ENCODE assay signal across 17 cellular contexts in genomic region chr14:103729496-103730448, GRCh38. TPM values are rescaled to one million over a fixed set of nuclear protein-coding genes. Genes with fewer than 3 reads are reported as not detected.
DNase-seq lines count a peak whose midpoint lies in the region; ATAC-seq and TF ChIP-seq lines count a peak whose summit lies in the region.
"Had no signal": no experiment of that assay in that cellular context is flagged by ENCODE, and none has a peak within 500 bp of the region (broad histone marks: within the 10 kb centered on the region; RNA-seq: fewer than 3 reads in every experiment).

No MANE protein-coding gene starts in this region.

- H3K27ac ChIP-seq in Panc1 (ENCODE audit: low read length) (no peak overlapping the region), neuronal stem cell (replicated peaks; ENCODE audit: low read length) (no peak overlapping the region)

- TF ChIP-seq CTCF in Panc1 (IDR thresholded peaks at IDR 0.05) (no peak), GM13976 (IDR thresholded peaks at IDR 0.05; ENCODE audit: borderline replicate concordance, control extremely low read depth, extremely low read depth, insufficient read depth, missing control alignments) (no peak)

- no peaks in the 10 kb centered on the region for H3K9me3 ChIP-seq in Panc1 (ENCODE audit: control insufficient read depth, insufficient read depth, low read depth, low read length)
- no peaks in the 10 kb centered on the region for H3K9me3 ChIP-seq in neuronal stem cell (replicated peaks in 1 of 2; ENCODE audit: control insufficient read depth in 2 of 2, insufficient read depth in 1 of 2, low read depth in 1 of 2, low read length in 2 of 2)
- H3K9me3 ChIP-seq: Caco-2, HAP-1 had no signal

- H3K9ac ChIP-seq in neuronal stem cell (ENCODE audit: low read depth, low read length, poor library complexity) = peak overlapping the region; percentile 21

- no peak overlapping the region for H2BK12ac ChIP-seq in neuronal stem cell (ENCODE audit: low read length)

- peak; percentile 22 for DNase-seq in COLO668 (lab: John Stamatoyannopoulos, UW; ENCODE audit: unreplicated experiment)
- no peak for DNase-seq in Panc1 (ENCODE audit: low read depth, low spot score)
- DNase-seq in erythroblast (lab: John Stamatoyannopoulos, UW) = peak; percentile 20 to 31
- no peak for DNase-seq in neuronal stem cell (ENCODE audit: low spot score)
- no peak for DNase-seq in NCI-H524 (lab: John Stamatoyannopoulos, UW)
- DNase-seq in GM13976 (ENCODE audit: low spot score) = no peak
- DNase-seq: activated CD4-positive, alpha-beta memory T cell treated with anti-CD3 and anti-CD28 coated beads for 36 hours; activated T-cell treated with anti-CD3 and anti-CD28 coated beads, Interleukin-2, amount 50 U/mL, for 4 hours; Caco-2; GDM1; islet precursor cell; MV-4-11; stimulated activated CD4-positive, alpha-beta T cell treated with anti-CD3 and anti-CD28 coated beads, Interleukin-15, amount 100 ng/mL, for 24 hours had no signal

- POLR2A ChIA-PET in Panc1 (lab: Charles Lee) = no interaction called here

- WGBS in neuronal stem cell (ENCODE audit: extremely low coverage in 2 of 2, insufficient read length in 2 of 2, insufficient replicate concordance in 1 of 2), 2 donors = no CpG with 5 or more reads among the region's 24 CpGs

- peaks cover 23% of the 10 kb centered on the region for H3K79me1 ChIP-seq in neuronal stem cell (ENCODE audit: low read depth, low read length)

- H3K14ac ChIP-seq in neuronal stem cell (ENCODE audit: low read length) = peak overlapping the region; percentile 56

- H3K4ac ChIP-seq in neuronal stem cell (ENCODE audit: low read length) = no peak overlapping the region

- H3K27me3 ChIP-seq in Panc1 (ENCODE audit: control insufficient read depth, insufficient read depth, low read length) (no peaks in the 10 kb centered on the region), neuronal stem cell (ENCODE audit: control insufficient read depth in 3 of 3, insufficient read depth in 3 of 3, low read depth in 1 of 3, low read length in 3 of 3) (no peaks in the 10 kb centered on the region)

- no peak overlapping the region for H3K18ac ChIP-seq in neuronal stem cell (ENCODE audit: low read length)

- no peaks in the 10 kb centered on the region for H3K4me1 ChIP-seq in Panc1 (ENCODE audit: control insufficient read depth, insufficient read depth, low read length)
- H3K4me1 ChIP-seq in neuronal stem cell (ENCODE audit: control insufficient read depth in 2 of 2, insufficient read depth in 1 of 2, low read depth in 1 of 2, low read length in 2 of 2) = no peaks in the 10 kb centered on the region
- H3K4me1 ChIP-seq: Caco-2, HAP-1 had no signal

- H2BK120ac ChIP-seq in neuronal stem cell (ENCODE audit: low read depth, low read length) = no peak overlapping the region

- in situ Hi-C loops in Panc1 (cut with HindIII; ENCODE audit: low pct_unique_long_range_greater_than_20kb, low sequenced_read_pairs) (no loop called here), GM13976 (cut with MboI; ENCODE audit: low sequenced_read_pairs, unreplicated experiment) (no loop called here)

- H3K36me3 ChIP-seq in Panc1 (ENCODE audit: control insufficient read depth, insufficient read depth, low read length) = no peaks in the 10 kb centered on the region; the same call in 1 of the 2 replicates
- H3K36me3 ChIP-seq in neuronal stem cell (replicated peaks in 1 of 2; ENCODE audit: control insufficient read depth in 2 of 2, insufficient read depth in 2 of 2, low read length in 2 of 2) = peaks cover 33 to 78% of the 10 kb centered on the region in 2 donors

- no peak overlapping the region for H3K23ac ChIP-seq in neuronal stem cell (ENCODE audit: low read depth, low read length, poor library complexity)

- H4K8ac ChIP-seq in neuronal stem cell (ENCODE audit: low read depth, low read length) = no peak overlapping the region

- no peak overlapping the region for H2BK15ac ChIP-seq in neuronal stem cell (ENCODE audit: low read length)

- BruUV-seq in Panc1 (replicated peaks; lab: Mats Ljungman, UMichigan) = TSS peak; percentile 53

- no peak for TF ChIP-seq POLR2A in erythroblast (IDR thresholded peaks at IDR 0.05; ENCODE audit: low read length)

- H2AK5ac ChIP-seq in neuronal stem cell (ENCODE audit: low read depth, low read length) = no peak overlapping the region

- ATAC-seq in Panc1 = no peak
- ATAC-seq in GM21576 (IDR thresholded peaks at IDR 0.05; ENCODE audit: unreplicated experiment) = no peak
- no peak for ATAC-seq in GM19351 (IDR thresholded peaks at IDR 0.05; ENCODE audit: unreplicated experiment)
- ATAC-seq: activated T-cell treated with anti-CD3 and anti-CD28 coated beads, Interleukin-2, amount 50 U/mL, for 4 hours had no signal

- H4K91ac ChIP-seq in neuronal stem cell (ENCODE audit: low read depth, low read length, poor library complexity) = no peak overlapping the region

- no peak overlapping the region for H3K4me3 ChIP-seq in Panc1 (ENCODE audit: low read depth in 2 of 2, low read length in 2 of 2)
- no peak overlapping the region for H3K4me3 ChIP-seq in neuronal stem cell (ENCODE audit: low read length in 2 of 2)
- H3K4me3 ChIP-seq: HAP-1, SK-N-MC had no signal

- H3K4me2 ChIP-seq in neuronal stem cell (ENCODE audit: insufficient read depth, low read length, poor library complexity, severe bottlenecking) = no peak overlapping the region

- intact Hi-C loops in Panc1 (cut with micrococcal nuclease; ENCODE audit: unreplicated experiment) = no loop called here

- no peak overlapping the region for H2AFZ ChIP-seq in neuronal stem cell (ENCODE audit: low read length)

- no peak overlapping the region for H2BK5ac ChIP-seq in neuronal stem cell (ENCODE audit: low read length)

- CTCF ChIA-PET in Panc1 (lab: Charles Lee) = interaction anchor here (0.5 kb wide), 1 partner anchor 204 kb away, joined by 3 read pairs; no protein-coding TSS in a partner anchor

RNA-seq across cellular contexts. Expression of gene ZFYVE21, which starts 14.2 kb away (rescaled TPM):
- total RNA-seq in Panc1 (2021; ENCODE audit: unreplicated experiment) = 41.8 TPM
- polyA plus RNA-seq in Panc1 (2012; ENCODE audit: insufficient read length) = 41.5 TPM
- 34.8 TPM for polyA plus RNA-seq in neuronal stem cell (2013, experiment 1 of 2)
- 32.9 TPM for polyA plus RNA-seq in neuronal stem cell (2013, experiment 2 of 2)

RNA-seq across cellular contexts. Expression of gene XRCC3, which starts 14.5 kb away (rescaled TPM):
- 36.8 TPM for total RNA-seq in Panc1 (2021; ENCODE audit: unreplicated experiment)
- polyA plus RNA-seq in Panc1 (2012; ENCODE audit: insufficient read length) = 17.2 TPM
- 31.8 TPM for polyA plus RNA-seq in neuronal stem cell (2013, experiment 1 of 2)
- polyA plus RNA-seq in neuronal stem cell (2013, experiment 2 of 2) = 33.0 TPM

Comparison
In these comparisons a context has a peak if more than half of its experiments do, and no peak if none do; other contexts are left out.
1. DNase-seq: peak in COLO668 (single experiment) and erythroblast (2 of 2); none in Panc1 (single experiment), neuronal stem cell (single experiment), NCI-H524 (0 of 2) and GM13976 (single experiment).